23 cellular contexts compared by ENCODE assay signal in genomic region chr3:6315906-6316305, GRCh38.
DNase-seq lines count a peak whose midpoint lies in the region; ATAC-seq, FAIRE-seq and TF ChIP-seq lines count a peak whose summit lies in the region.
"Had no signal": no experiment of that assay in that cellular context is flagged by ENCODE, and none has a peak within 500 bp of the region (broad histone marks: within the 10 kb centered on the region; RNA-seq: fewer than 3 reads in every experiment).

No MANE protein-coding gene starts in this region.

- peak overlapping the region; percentile 39 for H3K27ac ChIP-seq in VCaP
- H3K27ac ChIP-seq: 22Rv1; A549; BLaER1 treated with 17β-estradiol and CSF1 and Interleukin-3, amounts not matched to agents 10 nM and 100 nM; C4-2B had no signal

- no peak for TF ChIP-seq CTCF in VCaP (conservative IDR thresholded peaks at IDR 0.05)

- FAIRE-seq in GM19239 (lab: Jason Lieb, UNC) = no peak
- FAIRE-seq: A549, GM12878, GM12892, GM18507 had no signal

- no peak for ATAC-seq in left ventricle myocardium superior
- no peak for ATAC-seq in Right ventricle myocardium inferior
- ATAC-seq: A549; CD8-positive, alpha-beta T cell; GM12878 had no signal

- DNase-seq in left ventricle myocardium superior = peak; percentile 8
- DNase-seq in Right ventricle myocardium inferior (ENCODE audit: missing footprints) = no peak
- no peak for DNase-seq in NCI-H1417 (lab: John Stamatoyannopoulos, UW)
- DNase-seq in GM19239 (ENCODE audit: insufficient read length, low spot score) = no peak
- DNase-seq: AML-193; CD4-positive, alpha-beta T cell; CD8-positive, alpha-beta T cell; COR-L47; DMS 273 treated with DMSO at 0.1 percent for 48 hours; DMS153; DMS53; DMS79; DND-41; EL; GDM1 had no signal

- intact Hi-C loops in left ventricle myocardium superior (cut with micrococcal nuclease) = no loop called here
- intact Hi-C loops in Right ventricle myocardium inferior (cut with DNase I) = no loop called here
